24 cellular contexts compared by ENCODE assay signal in genomic region chr10:75678527-75678926, GRCh38.
"Had no signal": no experiment of that assay in that cellular context is flagged by ENCODE, and none has a peak within 500 bp of the region (broad histone marks: within the 10 kb centered on the region; RNA-seq: fewer than 3 reads in every experiment).

No MANE protein-coding gene starts in this region.

- H3K27ac Mint-ChIP-seq: dendritic cell treated with granulocyte-macrophage colony-stimulating factor and Interleukin-4, amounts not matched to agents 40 ng/mL and 50 ng/mL, for 4 days; effector memory CD8-positive, alpha-beta T cell; endodermal cell had no signal

- DNase-seq: colonic mucosa; cortex of kidney; dermis blood vessel endothelial cell; dorsolateral prefrontal cortex; effector CD8-positive, alpha-beta T cell; effector memory CD4-positive, alpha-beta T cell; effector memory CD8-positive, alpha-beta T cell; endodermal cell; erythroblast; esophagus squamous epithelium; foreskin fibroblast; foreskin keratinocyte; foreskin melanocyte; gastrocnemius medialis; glutamatergic neuron; head of caudate nucleus; heart left ventricle; heart right ventricle had no signal

- H3K4me1 Mint-ChIP-seq: endodermal cell had no signal

- H3K27me3 ChIP-seq: colonic mucosa, esophagus muscularis mucosa, esophagus squamous epithelium, gastrocnemius medialis, gastroesophageal sphincter, heart left ventricle, heart right ventricle had no signal

- H3K4me3 Mint-ChIP-seq: dendritic cell treated with granulocyte-macrophage colony-stimulating factor and Interleukin-4, amounts not matched to agents 40 ng/mL and 50 ng/mL, for 4 days; effector memory CD8-positive, alpha-beta T cell; endodermal cell had no signal

- H3K9me3 ChIP-seq: colonic mucosa, esophagus muscularis mucosa, esophagus squamous epithelium, gastrocnemius medialis, gastroesophageal sphincter, heart left ventricle, heart right ventricle had no signal

- H3K4me1 ChIP-seq: colonic mucosa, foreskin keratinocyte, gastrocnemius medialis had no signal

- H3K27ac ChIP-seq: colonic mucosa, coronary artery, dorsolateral prefrontal cortex, epithelial cell of prostate, esophagus muscularis mucosa, esophagus squamous epithelium, foreskin keratinocyte, gastrocnemius medialis, gastroesophageal sphincter, heart left ventricle, heart right ventricle had no signal

- H3K9me3 Mint-ChIP-seq: dendritic cell treated with granulocyte-macrophage colony-stimulating factor and Interleukin-4, amounts not matched to agents 40 ng/mL and 50 ng/mL, for 4 days; effector memory CD8-positive, alpha-beta T cell; endodermal cell had no signal

- H3K36me3 ChIP-seq: colonic mucosa, esophagus muscularis mucosa, esophagus squamous epithelium, gastrocnemius medialis, gastroesophageal sphincter, heart left ventricle, heart right ventricle had no signal

- ATAC-seq: effector memory CD8-positive, alpha-beta T cell; esophagus mucosa; foreskin keratinocyte; gastrocnemius medialis; gastroesophageal sphincter; heart left ventricle; heart right ventricle had no signal

- H3K27me3 Mint-ChIP-seq: dendritic cell treated with granulocyte-macrophage colony-stimulating factor and Interleukin-4, amounts not matched to agents 40 ng/mL and 50 ng/mL, for 4 days had no signal

- H3K4me3 ChIP-seq: colonic mucosa, coronary artery, dorsolateral prefrontal cortex, esophagus muscularis mucosa, esophagus squamous epithelium, gastrocnemius medialis, gastroesophageal sphincter, heart left ventricle, heart right ventricle had no signal
